Comparison of ENCODE assay signal across 8 cellular contexts in the genomic region with DNA sequence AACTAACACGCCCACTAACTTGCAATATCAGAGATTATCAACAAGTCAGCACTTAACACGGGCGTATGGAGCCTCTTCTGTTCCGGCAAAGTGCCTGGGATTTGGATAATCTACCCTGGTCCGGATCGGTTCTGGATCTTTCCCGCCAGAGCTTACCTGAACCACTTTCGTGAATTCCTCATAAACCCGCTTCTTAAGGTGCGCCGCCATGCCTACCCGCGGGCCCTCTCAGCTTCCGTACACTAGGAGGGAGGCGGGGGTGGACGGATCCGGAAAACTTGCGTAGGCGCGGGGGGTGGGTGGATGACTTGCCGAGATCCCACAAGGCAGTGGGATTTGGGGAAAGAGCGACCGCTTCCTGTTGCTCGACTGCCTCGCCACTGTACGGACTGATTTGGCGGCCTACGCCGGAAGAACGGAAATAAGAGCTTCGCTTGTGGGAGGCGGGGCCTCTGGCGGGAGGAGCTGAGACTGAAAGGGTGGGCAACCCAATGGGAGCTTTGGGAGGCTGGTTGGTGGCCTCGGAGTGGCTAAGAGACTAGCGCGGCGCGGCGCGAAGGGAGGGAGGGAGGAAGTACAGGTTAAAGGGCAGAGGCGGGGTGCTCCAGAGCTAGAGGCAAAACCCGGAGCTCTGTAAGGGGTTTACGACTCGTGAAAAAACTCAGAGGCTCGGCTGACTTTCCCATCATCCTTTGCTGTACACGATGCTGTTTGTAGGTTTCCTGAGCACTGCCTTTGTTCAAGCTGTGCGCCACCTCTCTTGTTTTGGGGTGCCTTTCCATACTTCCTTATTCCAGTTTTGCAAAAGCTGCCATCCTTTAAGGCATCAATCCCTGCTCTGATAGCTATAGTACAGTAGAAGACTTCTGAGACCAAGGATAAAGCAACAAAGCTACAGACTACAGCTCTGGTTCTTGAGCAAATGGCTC. TPM values are rescaled to one million over a fixed set of nuclear protein-coding genes. Genes with fewer than 3 reads are reported as not detected.
DNase-seq lines count a peak whose midpoint lies in the region; ATAC-seq and TF ChIP-seq lines count a peak whose summit lies in the region.

INTS4 (minus strand) TSS at position 235 of the 929 bp plus-strand sequence; CDS start at position 210, 25 bp downstream.

- H3K27ac Mint-ChIP-seq in activated naive CD4-positive, alpha-beta T cell treated with anti-CD3 and anti-CD28 coated beads, Interleukin-2, amount 50 U/mL, for 72 hours = peak within 1 kb of the TSS; percentile 85 to 91

- peak; percentile 99 for ATAC-seq in HG02610 (IDR thresholded peaks at IDR 0.05; ENCODE audit: unreplicated experiment)
- peak; percentile 99 for ATAC-seq in activated naive CD4-positive, alpha-beta T cell treated with anti-CD3 and anti-CD28 coated beads, Interleukin-2, amount 50 U/mL, for 72 hours

- CTCF ChIA-PET in GM10248 (lab: Yijun Ruan, JAX) = interaction anchor here (0.8 to 1.7 kb wide), 16 partner anchors 8 to 375 kb away, joined by 3 to 12 read pairs (median 3); no protein-coding TSS in a partner anchor

- peak within 1 kb of the TSS; percentile 55 for H3K4me3 ChIP-seq in suprapubic skin

- TF ChIP-seq POLR2A in suprapubic skin (IDR thresholded peaks at IDR 0.05) = no peak

- H3K36me3 Mint-ChIP-seq in activated naive CD4-positive, alpha-beta T cell treated with anti-CD3 and anti-CD28 coated beads, Interleukin-2, amount 50 U/mL, for 72 hours = peaks cover 5 to 11% of the 10 kb centered on the region in 2 donors

- H3K27me3 ChIP-seq in suprapubic skin = no peaks in the 10 kb centered on the region

- H3K4me1 ChIP-seq in suprapubic skin = peaks cover 20% of the 10 kb centered on the region

- TF ChIP-seq CTCF in GM10248 (IDR thresholded peaks at IDR 0.05; ENCODE audit: control extremely low read depth, extremely low read depth, low read depth, missing control alignments) (no peak), suprapubic skin (IDR thresholded peaks at IDR 0.05) (no peak)

- DNase-seq in GM10248 (ENCODE audit: extremely low spot score) (peak; percentile 95), NCI-H1092 treated with DMSO at 0.1 percent for 48 hours (lab: John Stamatoyannopoulos, UW) (peak; percentile 100), SKM-1 (lab: John Stamatoyannopoulos, UW; ENCODE audit: unreplicated experiment) (peak; percentile 100), globus pallidus (ENCODE audit: low spot score) (peak; percentile 100), nucleus accumbens (lab: John Stamatoyannopoulos, UW) (peak; percentile 94 to 100 (median 100)), suprapubic skin (ENCODE audit: low spot score in 2 of 2) (peak; percentile 99)
- DNase-seq in activated naive CD4-positive, alpha-beta T cell treated with anti-CD3 and anti-CD28 coated beads, Interleukin-2, amount 50 U/mL, for 72 hours (ENCODE audit: low spot score in 2 of 2) = peak; percentile 95 to 98

- H3K9me3 Mint-ChIP-seq in activated naive CD4-positive, alpha-beta T cell treated with anti-CD3 and anti-CD28 coated beads, Interleukin-2, amount 50 U/mL, for 72 hours = no peaks in the 10 kb centered on the region

- POLR2A ChIA-PET in GM10248 (lab: Yijun Ruan, JAX) = interaction anchor here (0.6 to 2.4 kb wide), 14 partner anchors 9 to 580 kb away, joined by 3 to 17 read pairs (median 4); partner anchors contain the start of gene NARS2

- peak within 1 kb of the TSS; percentile 82 for H3K27ac ChIP-seq in suprapubic skin

- peaks cover 16% of the 10 kb centered on the region for H3K36me3 ChIP-seq in suprapubic skin

- under 1% methylated on average over 38 of the region's 47 CpGs for WGBS in suprapubic skin

- H3K9me3 ChIP-seq in suprapubic skin = no peaks in the 10 kb centered on the region

- TF ChIP-seq EP300 in suprapubic skin (IDR thresholded peaks at IDR 0.05) = no peak

RNA-seq across cellular contexts. Expression of gene INTS4, which starts in this region (rescaled TPM):
- total RNA-seq in activated naive CD4-positive, alpha-beta T cell treated with anti-CD3 and anti-CD28 coated beads, Interleukin-2, amount 50 U/mL, for 72 hours = 10 to 100 TPM; 48.6 to 72.7 TPM
- total RNA-seq in suprapubic skin = 10 to 100 TPM; 18.8 to 73.9 (median 26.4) TPM

Comparison
In these comparisons a context has a peak if more than half of its experiments do, and no peak if none do; other contexts are left out.
1. Peak in every context shown above with its lines: DNase-seq, ATAC-seq, H3K4me3 ChIP-seq and H3K27ac ChIP-seq.